In genomic region chr20:24917797-24918578, GRCh38 we compare ENCODE assay signal across 8 cellular contexts. TPM values are rescaled to one million over a fixed set of nuclear protein-coding genes. Genes with fewer than 3 reads are reported as not detected.
DNase-seq lines count a peak whose midpoint lies in the region; ATAC-seq and TF ChIP-seq lines count a peak whose summit lies in the region.

No MANE protein-coding gene starts in this region.

- no peaks in the 10 kb centered on the region for H3K9me3 ChIP-seq in WERI-Rb-1 (ENCODE audit: severe bottlenecking)
- no peaks in the 10 kb centered on the region for H3K9me3 ChIP-seq in colonic mucosa

- H3K27ac ChIP-seq in WERI-Rb-1 (no peak overlapping the region), colonic mucosa (no peak overlapping the region)

- peak; percentile 87 for TF ChIP-seq CTCF in WERI-Rb-1 (IDR thresholded peaks at IDR 0.05; ENCODE audit: low read depth, low read length)
- peak; percentile 87 for TF ChIP-seq CTCF in colonic mucosa (IDR thresholded peaks at IDR 0.05)

- no peak overlapping the region for H3K9ac ChIP-seq in colonic mucosa (ENCODE audit: low read depth in 2 of 2, low read length in 2 of 2)

- ATAC-seq in left colon = peak; percentile 84
- no peak for ATAC-seq in HG03565 (IDR thresholded peaks at IDR 0.05; ENCODE audit: unreplicated experiment)

- H3K27me3 ChIP-seq in WERI-Rb-1 (ENCODE audit: insufficient read depth, low read depth, severe bottlenecking) (no peaks in the 10 kb centered on the region), colonic mucosa (no peaks in the 10 kb centered on the region)

- H3K36me3 ChIP-seq in WERI-Rb-1 (no peaks in the 10 kb centered on the region), colonic mucosa (no peaks in the 10 kb centered on the region)

- peak overlapping the region; percentile 23; the same call in 1 of the 2 replicates for H3K4me3 ChIP-seq in WERI-Rb-1 (ENCODE audit: low read depth, low read length)
- no peak overlapping the region for H3K4me3 ChIP-seq in colonic mucosa

- intact Hi-C loops in colonic mucosa (cut with DNase I) (loop anchor here (5.0 kb wide), 3 partner anchors 616 to 981 kb away; no protein-coding TSS in a partner anchor), left colon (cut with DNase I, micrococcal nuclease) (loop anchor here in 1 of 2 donors (10.0 kb wide), 1 partner anchor 753 kb away; no protein-coding TSS in a partner anchor)

- DNase-seq in COR-L47 (lab: John Stamatoyannopoulos, UW) (peak; percentile 77), H4 (ENCODE audit: low spot score) (peak; percentile 56), NCI-H2107 treated with DMSO at 0.1 percent for 48 hours (lab: John Stamatoyannopoulos, UW; ENCODE audit: unreplicated experiment) (peak; percentile 3), WERI-Rb-1 (peak; percentile 78), colonic mucosa (peak; percentile 54), left colon (peak in 1 of 2 donors; percentile 78)
- peak; percentile 43 to 46 for DNase-seq in stimulated activated CD4-positive, alpha-beta T cell treated with anti-CD3 and anti-CD28 coated beads, Interleukin-2, amount 100 ng/mL, for 48 hours

- no peaks in the 10 kb centered on the region for H3K4me1 ChIP-seq in colonic mucosa

RNA-seq across cellular contexts. Expression of gene CST7, which starts 31.1 kb away (rescaled TPM):
- 0.94 and 1.1 TPM in 2 replicates for total RNA-seq in H4 (2014; rRNA removed; shearing (Covaris generic))
- total RNA-seq in colonic mucosa (1 to 10 TPM in 1 of 2 donors, under 1 TPM in 1; 0.47 to 1.1 TPM), left colon (1 to 10 TPM in 1 of 2 donors, under 1 TPM in 1; 0.85 to 1.8 TPM)
